In the genomic region with DNA sequence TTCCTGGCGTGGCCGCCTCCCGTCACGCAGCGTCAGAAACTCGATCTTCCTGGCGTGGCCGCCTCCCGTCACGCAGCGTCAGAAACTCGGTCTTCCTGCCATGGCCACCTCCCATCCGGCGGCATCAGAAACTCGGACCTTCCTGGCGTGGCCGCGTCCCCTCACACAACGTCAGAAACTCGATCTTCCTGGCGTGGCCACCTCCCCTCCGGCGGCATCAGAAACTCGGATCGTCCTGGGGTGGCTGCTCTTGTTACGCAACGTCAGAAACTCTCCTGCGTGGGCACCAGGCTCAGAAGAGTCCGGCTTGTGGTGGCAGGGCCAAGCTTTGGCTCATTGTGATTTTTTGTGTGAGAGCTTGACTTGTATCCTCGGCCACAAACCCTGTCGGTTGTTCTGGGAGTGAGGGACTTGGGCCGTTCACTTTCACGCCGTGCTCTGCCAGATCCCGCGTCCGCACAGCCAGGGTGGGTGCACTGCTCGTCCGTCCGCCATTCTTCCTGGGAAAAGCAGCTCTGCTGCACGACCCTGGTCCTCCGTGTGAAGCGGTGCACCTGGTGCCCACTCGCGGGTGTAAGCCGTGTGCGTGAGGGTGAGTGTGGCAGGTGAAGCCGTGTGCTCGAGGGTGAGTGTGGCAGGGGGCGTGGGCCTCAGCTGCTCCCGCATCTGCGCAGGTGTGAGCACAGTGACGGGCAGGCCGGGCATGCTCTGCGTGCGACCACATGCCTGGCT, we compare ENCODE assay signal across 25 cellular contexts.
"Had no signal": no experiment of that assay in that cellular context is flagged by ENCODE, and none has a peak within 500 bp of the region (broad histone marks: within the 10 kb centered on the region; RNA-seq: fewer than 3 reads in every experiment).

No MANE protein-coding gene starts in this region.

- DNase-seq: activated CD4-positive, alpha-beta T cell treated with anti-CD3 and anti-CD28 coated beads for 48 hours; activated CD4-positive, alpha-beta T cell treated with anti-CD3 and anti-CD28 coated beads, Interleukin-2, amount 50 U/mL, for 4 hours; activated CD4-positive, CD25-positive, alpha-beta regulatory T cell treated with anti-CD3 and anti-CD28 coated beads, Interleukin-2, amount 50 U/mL, for 72 hours; activated CD8-positive, alpha-beta memory T cell treated with anti-CD3 and anti-CD28 coated beads, Interleukin-2, amount 50 U/mL, for 48 hours; activated CD8-positive, alpha-beta T cell treated with anti-CD3 and anti-CD28 coated beads, Interleukin-2, amount 10 ng/mL, durations not matched to agents 7 days and 5 days; activated naive CD4-positive, alpha-beta T cell treated with anti-CD3 and anti-CD28 coated beads, Interleukin-2, amount 50 U/mL, for 16 hours; activated naive CD8-positive, alpha-beta T cell treated with anti-CD3 and anti-CD28 coated beads, Interleukin-2, amount 10 ng/mL, durations not matched to agents 7 days and 5 days; activated T-cell treated with anti-CD3 and anti-CD28 coated beads, Interleukin-2, amount 50 U/mL, for 1 hour; adrenal gland; anterior cingulate cortex; caudate nucleus; NCI-H1092; NCI-H1417 treated with DMSO at 0.1 percent for 48 hours; NCI-H1694; NCI-H2029; NCI-H2107; NCI-H2171 treated with DMSO at 0.1 percent for 48 hours; NCI-H226; NCI-H526; NCI-H774; SW 1271 had no signal

- ATAC-seq: activated CD8-positive, alpha-beta T cell treated with anti-CD3 and anti-CD28 coated beads, Interleukin-2, amount 10 ng/mL, durations not matched to agents 7 days and 5 days; Right ventricle myocardium inferior; SK-N-SH treated with all-trans-retinoic acid at 6 μM for 48 hours; WTC11 had no signal

- H3K4me1 ChIP-seq: adrenal gland, SJSA1 had no signal

- H3K4me3 ChIP-seq: adrenal gland, SJSA1 had no signal

- H3K27me3 ChIP-seq: adrenal gland, SJSA1 had no signal

- H3K9me3 ChIP-seq: adrenal gland, SJSA1 had no signal

- H3K27ac ChIP-seq: SJSA1 had no signal
